ENCODE assay signal across 41 cellular contexts in genomic region chr20:46523108-46523507, GRCh38. TPM values are rescaled to one million over a fixed set of nuclear protein-coding genes. Genes with fewer than 3 reads are reported as not detected.
"Had no signal": no experiment of that assay in that cellular context is flagged by ENCODE, and none has a peak within 500 bp of the region (broad histone marks: within the 10 kb centered on the region; RNA-seq: fewer than 3 reads in every experiment).

No MANE protein-coding gene starts in this region.

- H3K4me1 ChIP-seq: adrenal gland, body of pancreas, colonic mucosa, esophagus squamous epithelium, gastroesophageal sphincter had no signal

- H3K4me1 Mint-ChIP-seq: activated CD4-positive, alpha-beta T cell treated with anti-CD3 and anti-CD28 coated beads for 36 hours; activated CD4-positive, alpha-beta T cell treated with anti-CD3 and anti-CD28 coated beads, Interleukin-2, amount 10 ng/mL, durations not matched to agents 24 days and 14 days; activated CD8-positive, alpha-beta memory T cell treated with anti-CD3 and anti-CD28 coated beads, Interleukin-2, amount 10 ng/mL, durations not matched to agents 7 days and 5 days; activated naive CD4-positive, alpha-beta T cell treated with anti-CD3 and anti-CD28 coated beads, Interleukin-2, amount 50 U/mL, for 24 hours; activated naive CD8-positive, alpha-beta T cell treated with anti-CD3 and anti-CD28 coated beads for 36 hours; activated naive CD8-positive, alpha-beta T cell treated with anti-CD3 and anti-CD28 coated beads, Interleukin-2, amount 50 U/mL, for 24 hours; T-helper 17 cell had no signal

- H3K4me3 ChIP-seq: adrenal gland, body of pancreas, colonic mucosa, esophagus squamous epithelium, gastroesophageal sphincter had no signal

- H3K27me3 ChIP-seq: body of pancreas, colonic mucosa had no signal

- H3K27ac Mint-ChIP-seq: activated CD4-positive, alpha-beta memory T cell treated with anti-CD3 and anti-CD28 coated beads for 36 hours; activated CD4-positive, alpha-beta T cell treated with anti-CD3 and anti-CD28 coated beads for 36 hours; activated CD4-positive, alpha-beta T cell treated with anti-CD3 and anti-CD28 coated beads, Interleukin-2, amount 10 ng/mL, durations not matched to agents 24 days and 14 days; activated CD8-positive, alpha-beta memory T cell treated with anti-CD3 and anti-CD28 coated beads, Interleukin-2, amount 10 ng/mL, durations not matched to agents 7 days and 5 days; activated naive CD4-positive, alpha-beta T cell treated with anti-CD3 and anti-CD28 coated beads for 36 hours; activated naive CD4-positive, alpha-beta T cell treated with anti-CD3 and anti-CD28 coated beads, Interleukin-2, amount 50 U/mL, for 24 hours; activated naive CD8-positive, alpha-beta T cell treated with anti-CD3 and anti-CD28 coated beads for 36 hours; activated naive CD8-positive, alpha-beta T cell treated with anti-CD3 and anti-CD28 coated beads, Interleukin-2, amount 50 U/mL, for 24 hours; activated T-helper 1 cell treated with anti-CD3 and anti-CD28 coated beads, Interleukin-12 subunit alpha, Interleukin-12 subunit beta, Interleukin-2, Interleukin-4 antibody, amounts not matched to agents 30 ng/mL and 10 ng/mL and 1 ng/mL, durations not matched to agents 14 hours and 24 hours and 36 hours; activated T-helper 2 cell treated with anti-CD3 and anti-CD28 coated beads, Interferon-gamma antibody, Interleukin-2, Interleukin-4, amounts not matched to agents 10 μg/mL and 5 μg/mL and 100 μg/mL, durations not matched to agents 14 hours and 24 hours and 36 hours; T-helper 17 cell; T-helper 2 cell treated with Interferon-gamma antibody and Interleukin-4, amounts not matched to agents 5 μg/mL and 100 μg/mL, for 36 hours had no signal

- H3K9me3 ChIP-seq: adrenal gland, body of pancreas, colonic mucosa, esophagus squamous epithelium, gastroesophageal sphincter had no signal

- FAIRE-seq: endometrium, endothelial cell of umbilical vein had no signal

- DNase-seq: activated CD4-positive, alpha-beta memory T cell treated with anti-CD3 and anti-CD28 coated beads for 36 hours; activated CD4-positive, alpha-beta T cell treated with anti-CD3 and anti-CD28 coated beads for 36 hours; activated CD4-positive, alpha-beta T cell treated with anti-CD3 and anti-CD28 coated beads, Interleukin-2, amount 10 ng/mL, durations not matched to agents 24 days and 14 days; activated CD4-positive, CD25-positive, alpha-beta regulatory T cell; activated CD4-positive, CD25-positive, alpha-beta regulatory T cell treated with anti-CD3 and anti-CD28 coated beads, Interleukin-2, amount 50 U/mL, for 72 hours; activated CD8-positive, alpha-beta memory T cell treated with anti-CD3 and anti-CD28 coated beads, Interleukin-2, amount 10 ng/mL, durations not matched to agents 7 days and 5 days; activated CD8-positive, alpha-beta memory T cell treated with anti-CD3 and anti-CD28 coated beads, Interleukin-2, amount 50 U/mL, for 4 hours; activated CD8-positive, alpha-beta T cell treated with anti-CD3 and anti-CD28 coated beads, Interleukin-2, amount 10 ng/mL, durations not matched to agents 7 days and 5 days; activated effector memory CD4-positive, alpha-beta T cell treated with anti-CD3 and anti-CD28 coated beads, Interleukin-2, amount 50 U/mL, for 16 hours; activated naive CD4-positive, alpha-beta T cell treated with anti-CD3 and anti-CD28 coated beads for 36 hours; activated naive CD8-positive, alpha-beta T cell treated with anti-CD3 and anti-CD28 coated beads for 36 hours; activated naive CD8-positive, alpha-beta T cell treated with anti-CD3 and anti-CD28 coated beads, Interleukin-2, amount 50 U/mL, for 24 hours; activated T-cell treated with anti-CD3 and anti-CD28 coated beads, Interleukin-2, amount 50 U/mL, for 1 hour; activated T-cell treated with anti-CD3 and anti-CD28 coated beads, Interleukin-2, amount 50 U/mL, for 48 hours; adrenal gland; amygdala; aorta; body of pancreas; central memory CD4-positive, alpha-beta T cell; cerebellar nuclear complex; colonic mucosa; effector CD8-positive, alpha-beta T cell; esophagus squamous epithelium; foreskin melanocyte; T-helper 1 cell; T-helper 17 cell; T1000; WERI-Rb-1 had no signal

- H3K36me3 ChIP-seq: adrenal gland, colonic mucosa, esophagus squamous epithelium, gastroesophageal sphincter, WERI-Rb-1 had no signal

- H3K4me3 Mint-ChIP-seq: activated CD4-positive, alpha-beta memory T cell treated with anti-CD3 and anti-CD28 coated beads for 36 hours; activated CD4-positive, alpha-beta T cell treated with anti-CD3 and anti-CD28 coated beads for 36 hours; activated CD4-positive, alpha-beta T cell treated with anti-CD3 and anti-CD28 coated beads, Interleukin-2, amount 10 ng/mL, durations not matched to agents 24 days and 14 days; activated CD8-positive, alpha-beta memory T cell treated with anti-CD3 and anti-CD28 coated beads, Interleukin-2, amount 10 ng/mL, durations not matched to agents 7 days and 5 days; activated CD8-positive, alpha-beta T cell treated with anti-CD3 and anti-CD28 coated beads, Interleukin-2, amount 10 ng/mL, durations not matched to agents 7 days and 5 days; activated naive CD4-positive, alpha-beta T cell treated with anti-CD3 and anti-CD28 coated beads for 36 hours; activated naive CD4-positive, alpha-beta T cell treated with anti-CD3 and anti-CD28 coated beads, Interleukin-2, amount 50 U/mL, for 24 hours; activated naive CD8-positive, alpha-beta T cell treated with anti-CD3 and anti-CD28 coated beads for 36 hours; activated naive CD8-positive, alpha-beta T cell treated with anti-CD3 and anti-CD28 coated beads, Interleukin-2, amount 50 U/mL, for 24 hours; activated T-helper 1 cell treated with anti-CD3 and anti-CD28 coated beads, Interleukin-12 subunit alpha, Interleukin-12 subunit beta, Interleukin-2, Interleukin-4 antibody, amounts not matched to agents 30 ng/mL and 10 ng/mL and 1 ng/mL, durations not matched to agents 14 hours and 24 hours and 36 hours; T-helper 17 cell; T-helper 2 cell treated with Interferon-gamma antibody and Interleukin-4, amounts not matched to agents 5 μg/mL and 100 μg/mL, for 36 hours had no signal

- H3K9me3 Mint-ChIP-seq: activated naive CD4-positive, alpha-beta T cell treated with anti-CD3 and anti-CD28 coated beads for 36 hours; activated naive CD4-positive, alpha-beta T cell treated with anti-CD3 and anti-CD28 coated beads, Interleukin-2, amount 50 U/mL, for 24 hours; activated naive CD8-positive, alpha-beta T cell treated with anti-CD3 and anti-CD28 coated beads for 36 hours; activated naive CD8-positive, alpha-beta T cell treated with anti-CD3 and anti-CD28 coated beads, Interleukin-2, amount 50 U/mL, for 24 hours; activated T-helper 1 cell treated with anti-CD3 and anti-CD28 coated beads, Interleukin-12 subunit alpha, Interleukin-12 subunit beta, Interleukin-2, Interleukin-4 antibody, amounts not matched to agents 30 ng/mL and 10 ng/mL and 1 ng/mL, durations not matched to agents 14 hours and 24 hours and 36 hours; activated T-helper 2 cell treated with anti-CD3 and anti-CD28 coated beads, Interferon-gamma antibody, Interleukin-2, Interleukin-4, amounts not matched to agents 10 μg/mL and 5 μg/mL and 100 μg/mL, durations not matched to agents 14 hours and 24 hours and 36 hours; T-helper 2 cell treated with Interferon-gamma antibody and Interleukin-4, amounts not matched to agents 5 μg/mL and 100 μg/mL, for 36 hours had no signal

- H3K27ac ChIP-seq: adrenal gland, body of pancreas, colonic mucosa, epithelial cell of prostate, esophagus squamous epithelium, gastroesophageal sphincter, WERI-Rb-1 had no signal

- ATAC-seq: activated CD4-positive, alpha-beta T cell treated with anti-CD3 and anti-CD28 coated beads for 36 hours; activated CD8-positive, alpha-beta memory T cell treated with anti-CD3 and anti-CD28 coated beads, Interleukin-2, amount 10 ng/mL, durations not matched to agents 7 days and 5 days; activated CD8-positive, alpha-beta T cell treated with anti-CD3 and anti-CD28 coated beads, Interleukin-2, amount 10 ng/mL, durations not matched to agents 7 days and 5 days; activated naive CD8-positive, alpha-beta T cell treated with anti-CD3 and anti-CD28 coated beads, Interleukin-2, amount 50 U/mL, for 24 hours; body of pancreas; gastroesophageal sphincter; T-helper 17 cell had no signal

- H3K36me3 Mint-ChIP-seq: activated CD4-positive, alpha-beta memory T cell treated with anti-CD3 and anti-CD28 coated beads for 36 hours; activated CD8-positive, alpha-beta memory T cell treated with anti-CD3 and anti-CD28 coated beads, Interleukin-2, amount 10 ng/mL, durations not matched to agents 7 days and 5 days; activated naive CD4-positive, alpha-beta T cell treated with anti-CD3 and anti-CD28 coated beads, Interleukin-2, amount 50 U/mL, for 24 hours; activated naive CD8-positive, alpha-beta T cell treated with anti-CD3 and anti-CD28 coated beads for 36 hours had no signal

RNA-seq across cellular contexts. Expression of gene OCSTAMP, which starts 27.3 kb away (rescaled TPM):
- total RNA-seq: activated CD8-positive, alpha-beta memory T cell treated with anti-CD3 and anti-CD28 coated beads, Interleukin-2, amount 10 ng/mL, durations not matched to agents 7 days and 5 days; activated CD8-positive, alpha-beta T cell treated with anti-CD3 and anti-CD28 coated beads, Interleukin-2, amount 10 ng/mL, durations not matched to agents 7 days and 5 days; activated naive CD4-positive, alpha-beta T cell treated with anti-CD3 and anti-CD28 coated beads for 36 hours; activated naive CD8-positive, alpha-beta T cell treated with anti-CD3 and anti-CD28 coated beads for 36 hours; activated T-helper 2 cell treated with anti-CD3 and anti-CD28 coated beads, Interferon-gamma antibody, Interleukin-2, Interleukin-4, amounts not matched to agents 10 μg/mL and 5 μg/mL and 100 μg/mL, durations not matched to agents 14 hours and 24 hours and 36 hours; adrenal gland; aorta; body of pancreas; colonic mucosa; dermis microvascular lymphatic vessel endothelial cell; endothelial cell of umbilical vein; esophagus squamous epithelium; fibroblast of lung; fibroblast of villous mesenchyme; gastroesophageal sphincter; glomerular endothelial cell; T-helper 17 cell had no signal
- polyA plus RNA-seq: aorta, endothelial cell of umbilical vein, esophagus, fibroblast of lung had no signal
